Comparison of ENCODE assay signal across 2 cellular contexts in the genomic region with DNA sequence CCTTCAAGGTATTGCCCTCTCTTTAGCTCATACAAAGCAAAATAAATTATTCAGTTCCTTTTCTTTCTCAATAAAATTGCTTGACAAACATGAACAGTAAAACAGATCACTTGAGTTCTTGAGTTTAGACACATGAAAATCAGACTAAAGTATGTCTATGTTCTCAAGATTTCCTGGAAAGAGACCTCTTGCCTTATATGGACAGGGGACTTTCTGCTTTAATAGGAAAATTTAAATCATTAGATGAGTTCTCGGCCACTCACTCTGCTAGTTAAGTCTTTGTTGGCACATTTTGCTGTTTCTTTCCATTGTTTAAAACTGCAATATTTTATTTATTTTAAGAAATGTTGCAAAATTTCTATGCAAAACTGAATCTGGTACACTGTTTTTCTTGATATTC.
TF ChIP-seq lines count a peak whose summit lies in the region.

No MANE protein-coding gene starts in this region.

TF ChIP-seq in endothelial cell of umbilical vein, 7 proteins besides CTCF, POLR2A, EP300 and RAD21:
- TF ChIP-seq, protein P1, sequence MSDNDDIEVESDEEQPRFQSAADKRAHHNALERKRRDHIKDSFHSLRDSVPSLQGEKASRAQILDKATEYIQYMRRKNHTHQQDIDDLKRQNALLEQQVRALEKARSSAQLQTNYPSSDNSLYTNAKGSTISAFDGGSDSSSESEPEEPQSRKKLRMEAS (IDR thresholded peaks at IDR 0.05; ENCODE audit: insufficient read depth, insufficient read length) = no peak
- TF ChIP-seq GATA2 (IDR thresholded peaks at IDR 0.05; ENCODE audit: insufficient read depth, insufficient read length, low read depth, low read length) = no peak
- no peak for TF ChIP-seq EZH2 (IDR thresholded peaks at IDR 0.05; ENCODE audit: borderline replicate concordance, low read depth, low read length, severe bottlenecking)
- no peak for TF ChIP-seq POLR2AphosphoS5 (IDR thresholded peaks at IDR 0.05; ENCODE audit: insufficient read depth, low read depth, low read length)
- no peak for TF ChIP-seq FOS (IDR thresholded peaks at IDR 0.05; ENCODE audit: borderline replicate concordance, insufficient read depth, low read length)
- TF ChIP-seq JUN (IDR thresholded peaks at IDR 0.05; ENCODE audit: borderline replicate concordance, insufficient read depth, insufficient read length, low read depth) = no peak
- no peak for TF ChIP-seq MYC (IDR thresholded peaks at IDR 0.05; ENCODE audit: low read depth, low read length)

TF ChIP-seq in HepG2, 621 proteins besides CTCF, POLR2A, EP300 and RAD21:
- no peak for TF ChIP-seq ZBTB21 (CRISPR knock-in tag; IDR thresholded peaks at IDR 0.05)
- TF ChIP-seq ZNF143 (CRISPR knock-in tag; IDR thresholded peaks at IDR 0.05) = no peak
- TF ChIP-seq CBX2 (IDR thresholded peaks at IDR 0.05; ENCODE audit: low read depth, low read length) = no peak
- no peak for TF ChIP-seq CBX2 (CRISPR knock-in tag; IDR thresholded peaks at IDR 0.05; ENCODE audit: low read depth)
- TF ChIP-seq HNRNPK (IDR thresholded peaks at IDR 0.05; ENCODE audit: low read depth, low read length, poor library complexity, severe bottlenecking) = no peak
- TF ChIP-seq ZMYM2 (CRISPR knock-in tag; IDR thresholded peaks at IDR 0.05) = no peak
